12 cellular contexts compared by ENCODE assay signal in genomic region chr14:55938249-55938791, GRCh38.
DNase-seq lines count a peak whose midpoint lies in the region; ATAC-seq, FAIRE-seq and TF ChIP-seq lines count a peak whose summit lies in the region.
"Had no signal": no experiment of that assay in that cellular context is flagged by ENCODE, and none has a peak within 500 bp of the region (broad histone marks: within the 10 kb centered on the region; RNA-seq: fewer than 3 reads in every experiment).

No MANE protein-coding gene starts in this region.

- H3K36me3 ChIP-seq in endothelial cell of umbilical vein (ENCODE audit: control insufficient read depth in 2 of 2, extremely low read depth in 1 of 2, insufficient read depth in 2 of 2, low read length in 2 of 2) = no peaks in the 10 kb centered on the region
- no peaks in the 10 kb centered on the region for H3K36me3 ChIP-seq in neural progenitor cell
- H3K36me3 ChIP-seq in upper lobe of right lung = no peaks in the 10 kb centered on the region
- H3K36me3 ChIP-seq: cardiac muscle cell, uterus had no signal

- H3K9me3 ChIP-seq in endothelial cell of umbilical vein (replicated peaks; ENCODE audit: control insufficient read depth, insufficient read depth, low read length) (no peaks in the 10 kb centered on the region), neural progenitor cell (ENCODE audit: low read depth) (no peaks in the 10 kb centered on the region), upper lobe of right lung (no peaks in the 10 kb centered on the region)
- H3K9me3 ChIP-seq: uterus had no signal

- TF ChIP-seq CTCF in endothelial cell of umbilical vein (IDR thresholded peaks at IDR 0.05; ENCODE audit: extremely low read depth in 1 of 2, insufficient read depth in 1 of 2, low read depth in 1 of 2, low read length in 2 of 2) (no peak), neural progenitor cell (IDR thresholded peaks at IDR 0.05) (no peak), upper lobe of right lung (IDR thresholded peaks at IDR 0.05) (no peak)

- peaks cover 5% of the 10 kb centered on the region for H3K4me1 Mint-ChIP-seq in neural progenitor cell
- no peaks in the 10 kb centered on the region for H3K4me1 Mint-ChIP-seq in activated CD4-positive, alpha-beta memory T cell treated with anti-CD3 and anti-CD28 coated beads, Interleukin-2, amount 10 ng/mL, durations not matched to agents 7 days and 5 days

- H3K27ac Mint-ChIP-seq in neural progenitor cell = peak overlapping the region; percentile 59
- H3K27ac Mint-ChIP-seq in activated CD4-positive, alpha-beta memory T cell treated with anti-CD3 and anti-CD28 coated beads, Interleukin-2, amount 10 ng/mL, durations not matched to agents 7 days and 5 days = no peak overlapping the region

- H3K27me3 ChIP-seq in endothelial cell of umbilical vein (ENCODE audit: control insufficient read depth in 2 of 2, insufficient read depth in 2 of 2, low read length in 2 of 2) = peaks cover 4 to 11% of the 10 kb centered on the region in 2 experiments
- H3K27me3 ChIP-seq in neural progenitor cell = no peaks in the 10 kb centered on the region
- no peaks in the 10 kb centered on the region for H3K27me3 ChIP-seq in upper lobe of right lung
- H3K27me3 ChIP-seq: cardiac muscle cell, uterus had no signal

- no peaks in the 10 kb centered on the region for H3F3A ChIP-seq in neural progenitor cell (ENCODE audit: low read depth)

- no peak overlapping the region for H3K9ac ChIP-seq in endothelial cell of umbilical vein (replicated peaks; ENCODE audit: extremely low read depth, insufficient read depth, low read length)
- H3K9ac ChIP-seq in neural progenitor cell = no peak overlapping the region

- H3K4me3 Mint-ChIP-seq in neural progenitor cell = no peak overlapping the region
- H3K4me3 Mint-ChIP-seq in activated CD4-positive, alpha-beta memory T cell treated with anti-CD3 and anti-CD28 coated beads, Interleukin-2, amount 10 ng/mL, durations not matched to agents 7 days and 5 days = no peak overlapping the region

- ATAC-seq in HG02938 (IDR thresholded peaks at IDR 0.05; ENCODE audit: unreplicated experiment) (no peak), upper lobe of right lung (no peak)

- POLR2A ChIA-PET in endothelial cell of umbilical vein (lab: Charles Lee) = no interaction called here
- POLR2A ChIA-PET in activated CD4-positive, alpha-beta memory T cell treated with anti-CD3 and anti-CD28 coated beads, Interleukin-2, amount 10 ng/mL, durations not matched to agents 7 days and 5 days (lab: Charles Lee) = no interaction called here

- peaks cover 7% of the 10 kb centered on the region for H3K27me3 Mint-ChIP-seq in neural progenitor cell (ENCODE audit: insufficient read depth, low read depth)
- peaks cover 3% of the 10 kb centered on the region for H3K27me3 Mint-ChIP-seq in activated CD4-positive, alpha-beta memory T cell treated with anti-CD3 and anti-CD28 coated beads, Interleukin-2, amount 10 ng/mL, durations not matched to agents 7 days and 5 days

- H3K4me1 ChIP-seq in endothelial cell of umbilical vein (ENCODE audit: control insufficient read depth, extremely low read depth, insufficient read depth, low read length) (no peaks in the 10 kb centered on the region), neural progenitor cell (no peaks in the 10 kb centered on the region), upper lobe of right lung (no peaks in the 10 kb centered on the region)
- H3K4me1 ChIP-seq: uterus had no signal

- TF ChIP-seq POLR2A in endothelial cell of umbilical vein (IDR thresholded peaks at IDR 0.05; ENCODE audit: low read depth, low read length) = no peak

- DNase-seq in DMS 273 treated with DMSO at 0.1 percent for 48 hours (lab: John Stamatoyannopoulos, UW) (peak; percentile 60), NCI-H2029 treated with DMSO at 0.1 percent for 48 hours (lab: John Stamatoyannopoulos, UW) (peak; percentile 93), endothelial cell of umbilical vein (ENCODE audit: low read depth, low spot score) (peak; percentile 24), neural progenitor cell (ENCODE audit: low spot score) (no peak), COLO829 (ENCODE audit: low spot score) (no peak), upper lobe of right lung (no peak)
- no peak for DNase-seq in activated CD4-positive, alpha-beta memory T cell treated with anti-CD3 and anti-CD28 coated beads, Interleukin-2, amount 10 ng/mL, durations not matched to agents 7 days and 5 days
- DNase-seq: activated CD4-positive, alpha-beta T cell treated with anti-CD3 and anti-CD28 coated beads, Interleukin-2, amount 50 U/mL, for 1 hour; stimulated activated CD4-positive, alpha-beta T cell treated with anti-CD3 and anti-CD28 coated beads, Interleukin-15, amount 100 ng/mL, for 24 hours; uterus had no signal

- dilution Hi-C loops in endothelial cell of umbilical vein (cut with MboI; ENCODE audit: extremely low pct_ligation_motif_present, low sequenced_read_pairs) = no loop called here

- intact Hi-C loops in endothelial cell of umbilical vein (cut with micrococcal nuclease) (no loop called here), upper lobe of right lung (cut with DNase I) (no loop called here)

- no peaks in the 10 kb centered on the region for H3K9me1 ChIP-seq in endothelial cell of umbilical vein (replicated peaks; ENCODE audit: control insufficient read depth, extremely low read depth, insufficient read depth, low read length)

- BruUV-seq in endothelial cell of umbilical vein (replicated peaks; lab: Mats Ljungman, UMichigan) = no TSS peak

- no peak overlapping the region for H3K4me3 ChIP-seq in endothelial cell of umbilical vein (replicated peaks in 1 of 3; ENCODE audit: insufficient read depth in 1 of 3, low read depth in 1 of 3, low read length in 3 of 3)
- no peak overlapping the region for H3K4me3 ChIP-seq in neural progenitor cell
- H3K4me3 ChIP-seq in upper lobe of right lung = no peak overlapping the region
- H3K4me3 ChIP-seq: cardiac muscle cell, uterus had no signal

- no peak for FAIRE-seq in endothelial cell of umbilical vein (lab: Jason Lieb, UNC)

- H3K79me2 ChIP-seq in endothelial cell of umbilical vein (ENCODE audit: control insufficient read depth, insufficient read depth, low read length) (no peaks in the 10 kb centered on the region), neural progenitor cell (ENCODE audit: low read depth) (no peaks in the 10 kb centered on the region)

- H2AFZ ChIP-seq in endothelial cell of umbilical vein (ENCODE audit: low read depth, low read length) (no peak overlapping the region), neural progenitor cell (replicated peaks) (no peak overlapping the region)

- H4K20me1 ChIP-seq in endothelial cell of umbilical vein (replicated peaks; ENCODE audit: control insufficient read depth, extremely low read depth, insufficient read depth, low read length) = no peaks in the 10 kb centered on the region
- H4K20me1 ChIP-seq in neural progenitor cell (ENCODE audit: low read depth) = no peaks in the 10 kb centered on the region

- H3K4me2 ChIP-seq in endothelial cell of umbilical vein (ENCODE audit: insufficient read depth, low read length) (no peak overlapping the region), neural progenitor cell (no peak overlapping the region)

- no peak overlapping the region for H3K27ac ChIP-seq in endothelial cell of umbilical vein (ENCODE audit: insufficient read depth, low read depth, low read length)
- H3K27ac ChIP-seq in neural progenitor cell = no peak overlapping the region
- no peak overlapping the region for H3K27ac ChIP-seq in upper lobe of right lung
- H3K27ac ChIP-seq: cardiac muscle cell, uterus had no signal

- CTCF ChIA-PET in endothelial cell of umbilical vein (lab: Charles Lee) = interaction anchor here (0.6 to 1.5 kb wide), 3 partner anchors 15 to 500 kb away, joined by 3 read pairs; no protein-coding TSS in a partner anchor
- CTCF ChIA-PET in activated CD4-positive, alpha-beta memory T cell treated with anti-CD3 and anti-CD28 coated beads, Interleukin-2, amount 10 ng/mL, durations not matched to agents 7 days and 5 days (lab: Charles Lee) = interaction anchor here (0.9 to 1.1 kb wide), 2 partner anchors 11 to 536 kb away, joined by 3 to 4 read pairs; no protein-coding TSS in a partner anchor

- H3K9me3 Mint-ChIP-seq in neural progenitor cell = peaks cover 13% of the 10 kb centered on the region
- H3K9me3 Mint-ChIP-seq in activated CD4-positive, alpha-beta memory T cell treated with anti-CD3 and anti-CD28 coated beads, Interleukin-2, amount 10 ng/mL, durations not matched to agents 7 days and 5 days = peaks cover 2% of the 10 kb centered on the region

- peaks cover 4% of the 10 kb centered on the region for H3K36me3 Mint-ChIP-seq in neural progenitor cell
- H3K36me3 Mint-ChIP-seq in activated CD4-positive, alpha-beta memory T cell treated with anti-CD3 and anti-CD28 coated beads, Interleukin-2, amount 10 ng/mL, durations not matched to agents 7 days and 5 days (ENCODE audit: low read depth) = no peaks in the 10 kb centered on the region

TF ChIP-seq in endothelial cell of umbilical vein, 7 proteins besides CTCF, POLR2A, EP300 and RAD21:
- TF ChIP-seq EZH2 (IDR thresholded peaks at IDR 0.05; ENCODE audit: borderline replicate concordance, low read depth, low read length, severe bottlenecking) (no peak), POLR2AphosphoS5 (IDR thresholded peaks at IDR 0.05; ENCODE audit: insufficient read depth, low read depth, low read length) (no peak), MYC (IDR thresholded peaks at IDR 0.05; ENCODE audit: low read depth, low read length) (no peak), FOS (IDR thresholded peaks at IDR 0.05; ENCODE audit: borderline replicate concordance, insufficient read depth, low read length) (no peak)

Comparison
In these comparisons a context has a peak if more than half of its experiments do, and no peak if none do; other contexts are left out.
1. DNase-seq: peak in DMS 273 treated with DMSO at 0.1 percent for 48 hours (single experiment), NCI-H2029 treated with DMSO at 0.1 percent for 48 hours (single experiment) and endothelial cell of umbilical vein (single experiment); none in neural progenitor cell (single experiment), activated CD4-positive, alpha-beta memory T cell treated with anti-CD3 and anti-CD28 coated beads, Interleukin-2, amount 10 ng/mL, durations not matched to agents 7 days and 5 days (single experiment), COLO829 (single experiment) and upper lobe of right lung (single experiment).